Comparison of ENCODE assay signal across 13 cellular contexts in genomic region chr7:111958889-111959288, GRCh38.
DNase-seq lines count a peak whose midpoint lies in the region; ATAC-seq and TF ChIP-seq lines count a peak whose summit lies in the region.
"Had no signal": no experiment of that assay in that cellular context is flagged by ENCODE, and none has a peak within 500 bp of the region (broad histone marks: within the 10 kb centered on the region; RNA-seq: fewer than 3 reads in every experiment).

No MANE protein-coding gene starts in this region.

- POLR2A ChIA-PET in activated CD4-positive, alpha-beta T cell treated with anti-CD3 and anti-CD28 coated beads for 36 hours (lab: Charles Lee), result no interaction called here
- POLR2A ChIA-PET in activated CD8-positive, alpha-beta T cell treated with anti-CD3 and anti-CD28 coated beads, Interleukin-2, amount 10 ng/mL, durations not matched to agents 7 days and 5 days (lab: Charles Lee), result no interaction called here

- CTCF ChIA-PET in activated CD4-positive, alpha-beta T cell treated with anti-CD3 and anti-CD28 coated beads for 36 hours (lab: Charles Lee), result no interaction called here
- CTCF ChIA-PET in activated CD8-positive, alpha-beta T cell treated with anti-CD3 and anti-CD28 coated beads, Interleukin-2, amount 10 ng/mL, durations not matched to agents 7 days and 5 days (lab: Charles Lee), result no interaction called here

- H3K27me3 Mint-ChIP-seq in activated CD4-positive, alpha-beta T cell treated with anti-CD3 and anti-CD28 coated beads for 36 hours, result no peaks in the 10 kb centered on the region
- H3K27me3 Mint-ChIP-seq in activated CD8-positive, alpha-beta T cell treated with anti-CD3 and anti-CD28 coated beads, Interleukin-2, amount 10 ng/mL, durations not matched to agents 7 days and 5 days (ENCODE audit: low read depth), result peaks cover 3% of the 10 kb centered on the region

- TF ChIP-seq CTCF in coronary artery (IDR thresholded peaks at IDR 0.05) (no peak), smooth muscle cell (IDR thresholded peaks at IDR 0.05; ENCODE audit: borderline replicate concordance, insufficient read depth, poor library complexity, severe bottlenecking) (no peak)

- WGBS in smooth muscle cell (ENCODE audit: low lambda C conversion rate), result 41% methylated on average over 4 of the region's 4 CpGs

- peaks cover 4% of the 10 kb centered on the region for H3F3A ChIP-seq in smooth muscle cell (ENCODE audit: low read depth)

- H3K27ac ChIP-seq in coronary artery, result no peak overlapping the region
- H3K27ac ChIP-seq in smooth muscle cell (ENCODE audit: low read depth), result peak overlapping the region; percentile 51
- H3K27ac ChIP-seq: esophagus squamous epithelium had no signal

- H3K9me3 ChIP-seq in smooth muscle cell (replicated peaks; ENCODE audit: low read depth) (no peaks in the 10 kb centered on the region), MG63 (no peaks in the 10 kb centered on the region)
- H3K9me3 ChIP-seq: esophagus squamous epithelium had no signal

- H3K4me3 Mint-ChIP-seq in activated CD4-positive, alpha-beta T cell treated with anti-CD3 and anti-CD28 coated beads for 36 hours, result no peak overlapping the region
- no peak overlapping the region for H3K4me3 Mint-ChIP-seq in activated CD8-positive, alpha-beta T cell treated with anti-CD3 and anti-CD28 coated beads, Interleukin-2, amount 10 ng/mL, durations not matched to agents 7 days and 5 days
- H3K4me3 Mint-ChIP-seq: activated naive CD8-positive, alpha-beta T cell had no signal

- no peaks in the 10 kb centered on the region for H4K20me1 ChIP-seq in smooth muscle cell (ENCODE audit: low read depth)

- DNase-seq in NCI-H2029 (lab: John Stamatoyannopoulos, UW) (peak; percentile 9), NCI-H2029 treated with DMSO at 0.1 percent for 48 hours (lab: John Stamatoyannopoulos, UW) (no peak), NCI-H345 (lab: John Stamatoyannopoulos, UW) (peak; percentile 82), coronary artery (ENCODE audit: low spot score) (no peak), smooth muscle cell (lab: John Stamatoyannopoulos, UW; ENCODE audit: unreplicated experiment) (no peak), MG63 (no peak)
- no peak for DNase-seq in activated CD4-positive, alpha-beta T cell treated with anti-CD3 and anti-CD28 coated beads for 36 hours
- DNase-seq in activated CD8-positive, alpha-beta T cell treated with anti-CD3 and anti-CD28 coated beads, Interleukin-2, amount 10 ng/mL, durations not matched to agents 7 days and 5 days, result no peak
- DNase-seq: esophagus squamous epithelium, GOT3, OCI-M1 had no signal

- no peaks in the 10 kb centered on the region for H3K4me1 Mint-ChIP-seq in activated CD4-positive, alpha-beta T cell treated with anti-CD3 and anti-CD28 coated beads for 36 hours
- H3K4me1 Mint-ChIP-seq in activated CD8-positive, alpha-beta T cell treated with anti-CD3 and anti-CD28 coated beads, Interleukin-2, amount 10 ng/mL, durations not matched to agents 7 days and 5 days (ENCODE audit: low read depth), result no peaks in the 10 kb centered on the region

- H3K36me3 ChIP-seq in smooth muscle cell (ENCODE audit: low read depth), result no peaks in the 10 kb centered on the region
- H3K36me3 ChIP-seq in MG63, result no peaks in the 10 kb centered on the region
- H3K36me3 ChIP-seq: esophagus squamous epithelium had no signal

- peaks cover 2% of the 10 kb centered on the region for H3K9me3 Mint-ChIP-seq in activated CD4-positive, alpha-beta T cell treated with anti-CD3 and anti-CD28 coated beads for 36 hours (ENCODE audit: low read depth)
- H3K9me3 Mint-ChIP-seq in activated CD8-positive, alpha-beta T cell treated with anti-CD3 and anti-CD28 coated beads, Interleukin-2, amount 10 ng/mL, durations not matched to agents 7 days and 5 days (ENCODE audit: insufficient read depth), result no peaks in the 10 kb centered on the region

- peak overlapping the region; percentile 12 for H3K4me2 ChIP-seq in smooth muscle cell

- H3K27me3 ChIP-seq in smooth muscle cell (ENCODE audit: low read depth) (no peaks in the 10 kb centered on the region), MG63 (no peaks in the 10 kb centered on the region)
- H3K27me3 ChIP-seq: esophagus squamous epithelium had no signal

- H3K79me2 ChIP-seq in smooth muscle cell (ENCODE audit: low read depth), result no peaks in the 10 kb centered on the region

- H3K4me1 ChIP-seq in smooth muscle cell (ENCODE audit: low read depth), result peaks cover 7% of the 10 kb centered on the region

- peak overlapping the region; percentile 15 for H3K4me3 ChIP-seq in coronary artery
- H3K4me3 ChIP-seq in smooth muscle cell, result no peak overlapping the region
- no peak overlapping the region for H3K4me3 ChIP-seq in MG63
- H3K4me3 ChIP-seq: esophagus squamous epithelium, lung had no signal

- no peak overlapping the region for H2AFZ ChIP-seq in smooth muscle cell (ENCODE audit: low read depth)

- no peak overlapping the region for H3K27ac Mint-ChIP-seq in activated CD4-positive, alpha-beta T cell treated with anti-CD3 and anti-CD28 coated beads for 36 hours
- no peak overlapping the region for H3K27ac Mint-ChIP-seq in activated CD8-positive, alpha-beta T cell treated with anti-CD3 and anti-CD28 coated beads, Interleukin-2, amount 10 ng/mL, durations not matched to agents 7 days and 5 days
- H3K27ac Mint-ChIP-seq: activated naive CD8-positive, alpha-beta T cell had no signal

- H3K36me3 Mint-ChIP-seq in activated CD4-positive, alpha-beta T cell treated with anti-CD3 and anti-CD28 coated beads for 36 hours (ENCODE audit: low read depth), result no peaks in the 10 kb centered on the region
- H3K36me3 Mint-ChIP-seq in activated CD8-positive, alpha-beta T cell treated with anti-CD3 and anti-CD28 coated beads, Interleukin-2, amount 10 ng/mL, durations not matched to agents 7 days and 5 days (ENCODE audit: low read depth), result no peaks in the 10 kb centered on the region
- H3K36me3 Mint-ChIP-seq: activated naive CD8-positive, alpha-beta T cell had no signal

- intact Hi-C loops in activated CD4-positive, alpha-beta T cell treated with anti-CD3 and anti-CD28 coated beads for 36 hours (cut with DNase I, micrococcal nuclease), result no loop called here

- ATAC-seq in activated CD4-positive, alpha-beta T cell treated with anti-CD3 and anti-CD28 coated beads for 36 hours, result no peak
- no peak for ATAC-seq in activated CD8-positive, alpha-beta T cell treated with anti-CD3 and anti-CD28 coated beads, Interleukin-2, amount 10 ng/mL, durations not matched to agents 7 days and 5 days

- H3K9ac ChIP-seq in smooth muscle cell (ENCODE audit: low read depth), result no peak overlapping the region

Comparison
In these comparisons a context has a peak if more than half of its experiments do, and no peak if none do; other contexts are left out.
1. DNase-seq: peak in NCI-H2029 (single experiment) and NCI-H345 (single experiment); none in NCI-H2029 treated with DMSO at 0.1 percent for 48 hours (single experiment), coronary artery (single experiment), smooth muscle cell (single experiment), activated CD4-positive, alpha-beta T cell treated with anti-CD3 and anti-CD28 coated beads for 36 hours (single experiment), activated CD8-positive, alpha-beta T cell treated with anti-CD3 and anti-CD28 coated beads, Interleukin-2, amount 10 ng/mL, durations not matched to agents 7 days and 5 days (single experiment) and MG63 (single experiment).